In genomic region chr6:73518982-73519850, GRCh38 we compare ENCODE assay signal across 2 cellular contexts.
TF ChIP-seq lines count a peak whose summit lies in the region.
"Not testable (repeated sequence)": the region's sequence is repeated elsewhere in the genome, so short reads cannot be mapped to it uniquely, and the experiment has no call there.

No MANE protein-coding gene starts in this region.

TF ChIP-seq in K562, 482 proteins besides CTCF, POLR2A, EP300 and RAD21 (continues in another document):
- TF ChIP-seq NFXL1 (CRISPR knock-in tag; IDR thresholded peaks at IDR 0.05) (peak; percentile 86), KAT7 (CRISPR knock-in tag; IDR thresholded peaks at IDR 0.05; ENCODE audit: borderline replicate concordance) (0 out of 2 replicates have a peak, but pooled peaks have one; percentile 4), MXI1 (IDR thresholded peaks at IDR 0.05; ENCODE audit: low read depth, low read length) (peak; percentile 18; the same call in 1 of the 2 replicates), HNRNPUL1 (IDR thresholded peaks at IDR 0.05; ENCODE audit: low read length) (0 out of 2 replicates have a peak, but pooled peaks have one; percentile 36), POLR2AphosphoS2 (IDR thresholded peaks at IDR 0.05; ENCODE audit: low read length) (peak; percentile 38; the same call in 1 of the 2 replicates), KDM5B (IDR thresholded peaks at IDR 0.05; ENCODE audit: insufficient replicate concordance, low read depth, low read length) (peak; percentile 41), U2AF1 (optimal IDR thresholded peaks at IDR 0.05; ENCODE audit: low read depth, low read length) (peak; percentile 22), ELF2 (CRISPR knock-in tag; IDR thresholded peaks at IDR 0.05) (0 out of 2 replicates have a peak, but pooled peaks have one; percentile 42), SMAD3 (CRISPR knock-in tag; conservative IDR thresholded peaks at IDR 0.05) (peak; percentile 73; the same call in 1 of the 2 replicates), POLR2G (IDR thresholded peaks at IDR 0.05; ENCODE audit: low read depth, low read length) (peak; percentile 63), KHSRP (IDR thresholded peaks at IDR 0.05) (0 out of 2 replicates have a peak, but pooled peaks have one; percentile 30), POLR2H (tag; IDR thresholded peaks at IDR 0.05; ENCODE audit: low read depth) (peak; percentile 70), ZBTB17 (CRISPR knock-in tag; IDR thresholded peaks at IDR 0.05) (peak; percentile 43; the same call in 1 of the 2 replicates), FOXA3 (CRISPR knock-in tag; conservative IDR thresholded peaks at IDR 0.05 in 1 of 2, IDR thresholded peaks at IDR 0.05 in 1 of 2) (0 out of 4 replicates have a peak, but pooled peaks of 1 of the 2 experiments have one; percentile 31), FIP1L1 (IDR thresholded peaks at IDR 0.05; ENCODE audit: low read depth, low read length, poor library complexity, severe bottlenecking) (peak; percentile 58), RBM22 (IDR thresholded peaks at IDR 0.05; ENCODE audit: low read depth, low read length, poor library complexity, severe bottlenecking) (peak; percentile 76), GATAD2B (IDR thresholded peaks at IDR 0.05; ENCODE audit: borderline replicate concordance) (0 out of 2 replicates have a peak, but pooled peaks have one; percentile 21), TGIF2 (CRISPR knock-in tag; IDR thresholded peaks at IDR 0.05) (0 out of 2 replicates have a peak, but pooled peaks have one; percentile 74), HNRNPL (IDR thresholded peaks at IDR 0.05; ENCODE audit: low read depth, low read length) (peak; percentile 46), FOXP1 (CRISPR knock-in tag; IDR thresholded peaks at IDR 0.05) (0 out of 2 replicates have a peak, but pooled peaks have one; percentile 29), VEZF1 (CRISPR knock-in tag; IDR thresholded peaks at IDR 0.05) (0 out of 2 replicates have a peak, but pooled peaks have one; percentile 19), ZNF354B (CRISPR knock-in tag; IDR thresholded peaks at IDR 0.05) (peak; percentile 71), RBFOX2 (IDR thresholded peaks at IDR 0.05; ENCODE audit: low read depth, low read length) (peak; percentile 70)
- TF ChIP-seq, protein P1, sequence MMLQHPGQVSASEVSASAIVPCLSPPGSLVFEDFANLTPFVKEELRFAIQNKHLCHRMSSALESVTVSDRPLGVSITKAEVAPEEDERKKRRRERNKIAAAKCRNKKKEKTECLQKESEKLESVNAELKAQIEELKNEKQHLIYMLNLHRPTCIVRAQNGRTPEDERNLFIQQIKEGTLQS (IDR thresholded peaks at IDR 0.05): not testable (repeated sequence)
- TF ChIP-seq, protein P1 (CRISPR knock-in tag; conservative IDR thresholded peaks at IDR 0.05): 0 out of 2 replicates have a peak, but pooled peaks have one; percentile 12
- TF ChIP-seq, protein P2, sequence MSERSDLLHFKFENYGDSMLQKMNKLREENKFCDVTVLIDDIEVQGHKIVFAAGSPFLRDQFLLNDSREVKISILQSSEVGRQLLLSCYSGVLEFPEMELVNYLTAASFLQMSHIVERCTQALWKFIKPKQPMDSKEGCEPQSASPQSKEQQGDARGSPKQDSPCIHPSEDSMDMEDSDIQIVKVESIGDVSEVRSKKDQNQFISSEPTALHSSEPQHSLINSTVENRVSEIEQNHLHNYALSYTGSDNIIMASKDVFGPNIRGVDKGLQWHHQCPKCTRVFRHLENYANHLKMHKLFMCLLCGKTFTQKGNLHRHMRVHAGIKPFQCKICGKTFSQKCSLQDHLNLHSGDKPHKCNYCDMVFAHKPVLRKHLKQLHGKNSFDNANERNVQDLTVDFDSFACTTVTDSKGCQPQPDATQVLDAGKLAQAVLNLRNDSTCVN (CRISPR knock-in tag; IDR thresholded peaks at IDR 0.05): peak; percentile 26; the same call in 1 of the 2 replicates
- TF ChIP-seq, protein P3, sequence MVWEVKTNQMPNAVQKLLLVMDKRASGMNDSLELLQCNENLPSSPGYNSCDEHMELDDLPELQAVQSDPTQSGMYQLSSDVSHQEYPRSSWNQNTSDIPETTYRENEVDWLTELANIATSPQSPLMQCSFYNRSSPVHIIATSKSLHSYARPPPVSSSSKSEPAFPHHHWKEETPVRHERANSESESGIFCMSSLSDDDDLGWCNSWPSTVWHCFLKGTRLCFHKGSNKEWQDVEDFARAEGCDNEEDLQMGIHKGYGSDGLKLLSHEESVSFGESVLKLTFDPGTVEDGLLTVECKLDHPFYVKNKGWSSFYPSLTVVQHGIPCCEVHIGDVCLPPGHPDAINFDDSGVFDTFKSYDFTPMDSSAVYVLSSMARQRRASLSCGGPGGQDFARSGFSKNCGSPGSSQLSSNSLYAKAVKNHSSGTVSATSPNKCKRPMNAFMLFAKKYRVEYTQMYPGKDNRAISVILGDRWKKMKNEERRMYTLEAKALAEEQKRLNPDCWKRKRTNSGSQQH (CRISPR knock-in tag; IDR thresholded peaks at IDR 0.05): peak; percentile 88; the same call in 1 of the 2 replicates
- TF ChIP-seq, protein P4, sequence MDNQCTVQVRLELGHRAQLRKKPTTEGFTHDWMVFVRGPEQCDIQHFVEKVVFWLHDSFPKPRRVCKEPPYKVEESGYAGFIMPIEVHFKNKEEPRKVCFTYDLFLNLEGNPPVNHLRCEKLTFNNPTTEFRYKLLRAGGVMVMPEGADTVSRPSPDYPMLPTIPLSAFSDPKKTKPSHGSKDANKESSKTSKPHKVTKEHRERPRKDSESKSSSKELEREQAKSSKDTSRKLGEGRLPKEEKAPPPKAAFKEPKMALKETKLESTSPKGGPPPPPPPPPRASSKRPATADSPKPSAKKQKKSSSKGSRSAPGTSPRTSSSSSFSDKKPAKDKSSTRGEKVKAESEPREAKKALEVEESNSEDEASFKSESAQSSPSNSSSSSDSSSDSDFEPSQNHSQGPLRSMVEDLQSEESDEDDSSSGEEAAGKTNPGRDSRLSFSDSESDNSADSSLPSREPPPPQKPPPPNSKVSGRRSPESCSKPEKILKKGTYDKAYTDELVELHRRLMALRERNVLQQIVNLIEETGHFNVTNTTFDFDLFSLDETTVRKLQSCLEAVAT (IDR thresholded peaks at IDR 0.05): peak in 1 of 2 experiments; percentile 26; a peak in 1 of 4 replicates

TF ChIP-seq in HepG2, 621 proteins besides CTCF, POLR2A, EP300 and RAD21:
- peak; percentile 58 for TF ChIP-seq POLR2G (IDR thresholded peaks at IDR 0.05; ENCODE audit: low read depth, low read length)
- TF ChIP-seq THAP11 (CRISPR knock-in tag; IDR thresholded peaks at IDR 0.05): peak; percentile 4; the same call in 1 of the 2 replicates
- TF ChIP-seq PAF1 (CRISPR knock-in tag; IDR thresholded peaks at IDR 0.05): peak; percentile 82; the same call in 1 of the 2 replicates
- TF ChIP-seq, protein P5, sequence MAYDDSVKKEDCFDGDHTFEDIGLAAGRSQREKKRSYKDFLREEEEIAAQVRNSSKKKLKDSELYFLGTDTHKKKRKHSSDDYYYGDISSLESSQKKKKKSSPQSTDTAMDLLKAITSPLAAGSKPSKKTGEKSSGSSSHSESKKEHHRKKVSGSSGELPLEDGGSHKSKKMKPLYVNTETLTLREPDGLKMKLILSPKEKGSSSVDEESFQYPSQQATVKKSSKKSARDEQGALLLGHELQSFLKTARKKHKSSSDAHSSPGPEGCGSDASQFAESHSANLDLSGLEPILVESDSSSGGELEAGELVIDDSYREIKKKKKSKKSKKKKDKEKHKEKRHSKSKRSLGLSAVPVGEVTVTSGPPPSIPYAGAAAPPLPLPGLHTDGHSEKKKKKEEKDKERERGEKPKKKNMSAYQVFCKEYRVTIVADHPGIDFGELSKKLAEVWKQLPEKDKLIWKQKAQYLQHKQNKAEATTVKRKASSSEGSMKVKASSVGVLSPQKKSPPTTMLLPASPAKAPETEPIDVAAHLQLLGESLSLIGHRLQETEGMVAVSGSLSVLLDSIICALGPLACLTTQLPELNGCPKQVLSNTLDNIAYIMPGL (CRISPR knock-in tag; IDR thresholded peaks at IDR 0.05; ENCODE audit: borderline replicate concordance in 1 of 2, low read depth in 1 of 2): 0 out of 4 replicates have a peak, but pooled peaks of 1 of the 2 experiments have one; percentile 37
- TF ChIP-seq HNRNPL (IDR thresholded peaks at IDR 0.05; ENCODE audit: low read depth, low read length): 0 out of 2 replicates have a peak, but pooled peaks have one; percentile 52
- 0 out of 2 replicates have a peak, but pooled peaks have one; percentile 12 for TF ChIP-seq NFIC (IDR thresholded peaks at IDR 0.05; ENCODE audit: low read length)
- TF ChIP-seq RBFOX2 (IDR thresholded peaks at IDR 0.05; ENCODE audit: low read depth, low read length): peak; percentile 78
- TF ChIP-seq RBM22 (optimal IDR thresholded peaks at IDR 0.05; ENCODE audit: low read length): peak; percentile 52
- peak; percentile 62 for TF ChIP-seq AGO2 (optimal IDR thresholded peaks at IDR 0.05; ENCODE audit: low read depth, low read length)
- 0 out of 2 replicates have a peak, but pooled peaks have one; percentile 6 for TF ChIP-seq POLR2AphosphoS5 (IDR thresholded peaks at IDR 0.05; ENCODE audit: low read depth, low read length)
